1 cellular context compared by ENCODE assay signal in genomic region chr3:172904817-172905479, GRCh38.
TF ChIP-seq lines count a peak whose summit lies in the region.

No MANE protein-coding gene starts in this region.

TF ChIP-seq in WTC11, 78 proteins besides CTCF, POLR2A, EP300 and RAD21 (continued from another document):
- TF ChIP-seq STAT6 (CRISPR knock-in tag; conservative IDR thresholded peaks at IDR 0.05; ENCODE audit: low read depth) (no peak), ZNF425 (CRISPR knock-in tag; conservative IDR thresholded peaks at IDR 0.05) (no peak), KAT7 (CRISPR knock-in tag; IDR thresholded peaks at IDR 0.05; ENCODE audit: borderline replicate concordance) (no peak), AR (CRISPR knock-in tag; IDR thresholded peaks at IDR 0.05) (no peak), ZSCAN18 (CRISPR knock-in tag; IDR thresholded peaks at IDR 0.05) (no peak), TCF7 (CRISPR knock-in tag; IDR thresholded peaks at IDR 0.05; ENCODE audit: low read depth) (no peak), ZMAT4 (CRISPR knock-in tag; IDR thresholded peaks at IDR 0.05) (no peak), NR3C1 (CRISPR knock-in tag; conservative IDR thresholded peaks at IDR 0.05; ENCODE audit: low read depth) (no peak), NFE2L1 (CRISPR knock-in tag; IDR thresholded peaks at IDR 0.05) (no peak), IRF2 (CRISPR knock-in tag; IDR thresholded peaks at IDR 0.05; ENCODE audit: borderline replicate concordance, low read depth) (no peak), PRDM15 (CRISPR knock-in tag; IDR thresholded peaks at IDR 0.05) (no peak)
